In genomic region chr1:177983824-177984528, GRCh38 we compare ENCODE assay signal across 9 cellular contexts. TPM values are rescaled to one million over a fixed set of nuclear protein-coding genes. Genes with fewer than 3 reads are reported as not detected.
DNase-seq lines count a peak whose midpoint lies in the region; ATAC-seq and TF ChIP-seq lines count a peak whose summit lies in the region.
"Had no signal": no experiment of that assay in that cellular context is flagged by ENCODE, and none has a peak within 500 bp of the region (broad histone marks: within the 10 kb centered on the region; RNA-seq: fewer than 3 reads in every experiment).

No MANE protein-coding gene starts in this region.

- peaks cover 6% of the 10 kb centered on the region for H3K4me1 ChIP-seq in testis
- H3K4me1 ChIP-seq: parathyroid adenoma had no signal

- H3K9me3 ChIP-seq in testis: no peaks in the 10 kb centered on the region

- ATAC-seq in HG02759 (IDR thresholded peaks at IDR 0.05; ENCODE audit: unreplicated experiment): no peak

- in situ Hi-C loops in astrocyte of the spinal cord (cut with HindIII; ENCODE audit: low sequenced_read_pairs): loop anchor here (25.0 kb wide), 1 partner anchor 303 kb away; no protein-coding TSS in a partner anchor

- TF ChIP-seq CTCF in astrocyte of the spinal cord (IDR thresholded peaks at IDR 0.05; ENCODE audit: low read depth, low read length) (no peak), testis (IDR thresholded peaks at IDR 0.05) (no peak), GM10266 (IDR thresholded peaks at IDR 0.05; ENCODE audit: control insufficient read depth, insufficient read depth, low read depth, missing control alignments) (no peak)

- H3K4me3 ChIP-seq in astrocyte of the spinal cord (ENCODE audit: low read depth, low read length) (peak overlapping the region; percentile 22), testis (no peak overlapping the region)

- peak overlapping the region in 1 of 2 donors; percentile 39 for H3K27ac ChIP-seq in testis
- H3K27ac ChIP-seq: parathyroid adenoma had no signal

- H3K27me3 ChIP-seq in testis: no peaks in the 10 kb centered on the region

- intact Hi-C loops in testis (cut with DNase I; ENCODE audit: low total_unique reads): no loop called here

- WGBS in testis, 2 donors: 37 to 50% methylated on average over 4 of the region's 4 CpGs

- no peak for TF ChIP-seq POLR2A in testis (IDR thresholded peaks at IDR 0.05)

- H3K36me3 ChIP-seq in testis (ENCODE audit: low read depth, missing control alignments): no peaks in the 10 kb centered on the region

- DNase-seq in NCI-H146 (lab: John Stamatoyannopoulos, UW) (peak; percentile 73), astrocyte of the spinal cord (ENCODE audit: low read depth, low spot score) (peak; percentile 95), iPS-NIHi11 (ENCODE audit: low spot score) (peak; percentile 67), testis (peak; percentile 60), GM10266 (ENCODE audit: extremely low spot score) (no peak), GDM1 (lab: John Stamatoyannopoulos, UW) (no peak)
- no peak for DNase-seq in activated CD4-positive, alpha-beta T cell treated with anti-CD3 and anti-CD28 coated beads, Interleukin-2, amount 50 U/mL, for 4 hours

RNA-seq across cellular contexts. Expression of gene SEC16B, which starts 14.1 kb away (rescaled TPM):
- 1 to 10 TPM; 4.8 to 5.9 TPM for total RNA-seq in testis
- polyA plus RNA-seq in testis (ENCODE audit: insufficient read depth, low read depth, low replicate concordance): 4.3 TPM

Comparison
In these comparisons a context has a peak if more than half of its experiments do, and no peak if none do; other contexts are left out.
1. DNase-seq: peak in NCI-H146 (single experiment), astrocyte of the spinal cord (single experiment), iPS-NIHi11 (single experiment) and testis (single experiment); none in activated CD4-positive, alpha-beta T cell treated with anti-CD3 and anti-CD28 coated beads, Interleukin-2, amount 50 U/mL, for 4 hours (0 of 2), GM10266 (single experiment) and GDM1 (single experiment).